In the genomic region with DNA sequence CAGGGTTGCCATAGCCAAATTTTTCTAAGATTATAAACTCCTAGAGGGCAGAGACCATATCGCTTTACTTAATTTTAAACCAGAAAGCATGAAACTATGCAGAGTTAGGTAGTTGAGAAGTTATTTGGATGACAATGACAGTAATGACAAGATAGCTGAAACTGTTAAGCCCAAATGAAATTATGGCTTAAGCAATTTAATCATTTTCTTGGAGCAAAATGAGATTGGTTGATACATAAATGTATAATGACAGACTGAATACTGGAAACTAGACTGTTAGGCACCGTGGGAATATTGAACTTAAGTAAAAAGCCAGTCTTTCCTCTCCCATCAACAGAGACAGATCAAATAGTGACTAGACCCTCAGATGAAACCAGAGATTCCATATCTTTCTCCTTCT, we compare ENCODE assay signal across 23 cellular contexts.
A peak's percentile ranks its signal among the peaks of the same experiment; 100 is the strongest.
DNase-seq lines count a peak whose midpoint lies in the region; ATAC-seq, FAIRE-seq and TF ChIP-seq lines count a peak whose summit lies in the region.
"Had no signal": no experiment of that assay in that cellular context is flagged by ENCODE, and none has a peak within 500 bp of the region (broad histone marks: within the 10 kb centered on the region; RNA-seq: fewer than 3 reads in every experiment).

No MANE protein-coding gene starts in this region.

- no peak for FAIRE-seq in HepG2 (lab: Jason Lieb, UNC)
- FAIRE-seq: A204.1, D721Med, G401.6, GM12891, GM19239 had no signal

- peaks cover 35% of the 10 kb centered on the region for H3K9me3 ChIP-seq in HepG2 (ENCODE audit: low read length)
- H3K9me3 ChIP-seq: BLaER1 treated with 17β-estradiol and CSF1 and Interleukin-3, amounts not matched to agents 10 nM and 100 nM; Caco-2 had no signal

- in situ Hi-C loops in HepG2 (cut with HindIII; ENCODE audit: extremely low pct_ligation_motif_present, low pct_unique_long_range_greater_than_20kb) = no loop called here

- POLR2A ChIA-PET in HepG2 (lab: Yijun Ruan, JAX) = no interaction called here

- H4K20me1 ChIP-seq in HepG2 (ENCODE audit: insufficient read depth, low read length) = no peaks in the 10 kb centered on the region
- H4K20me1 ChIP-seq: BLaER1 treated with 17β-estradiol and CSF1 and Interleukin-3, amounts not matched to agents 10 nM and 100 nM had no signal

- BruUV-seq in HepG2 (replicated peaks; lab: Mats Ljungman, UMichigan) = no TSS peak

- H3K27ac ChIP-seq in HepG2 (ENCODE audit: extremely low read length, insufficient read depth, low read length) = no peak overlapping the region
- H3K27ac ChIP-seq in caudate nucleus (ENCODE audit: low read depth, low read length) = no peak overlapping the region
- H3K27ac ChIP-seq: BLaER1 treated with 17β-estradiol and CSF1 and Interleukin-3, amounts not matched to agents 10 nM and 100 nM; C4-2B had no signal

- TF ChIP-seq POLR2A in HepG2 (IDR thresholded peaks at IDR 0.05; ENCODE audit: insufficient read depth in 1 of 2, low read depth in 2 of 2, low read length in 2 of 2) = no peak

- no peak overlapping the region for H3K4me3 ChIP-seq in HepG2 (replicated peaks in 1 of 3; ENCODE audit: insufficient read depth in 1 of 3, low read depth in 2 of 3, low read length in 3 of 3)
- H3K4me3 ChIP-seq: BLaER1 treated with 17β-estradiol and CSF1 and Interleukin-3, amounts not matched to agents 10 nM and 100 nM had no signal

- WGBS in HepG2 (ENCODE audit: low lambda C conversion rate) = 50% methylated on average over 2 of the region's 2 CpGs

- TF ChIP-seq EP300 in HepG2 (IDR thresholded peaks at IDR 0.05; ENCODE audit: low read depth in 2 of 2, low read length in 2 of 2) (no peak), HepG2 (CRISPR knock-in tag; IDR thresholded peaks at IDR 0.05; ENCODE audit: borderline replicate concordance) (no peak)

- peak; percentile 65 for DNase-seq in SK-N-DZ (ENCODE audit: low spot score)
- DNase-seq in mesothelial cell of epicardium (ENCODE audit: low spot score in 2 of 2, unreplicated experiment in 2 of 2) = no peak
- no peak for DNase-seq in AML-193 (lab: John Stamatoyannopoulos, UW)
- no peak for DNase-seq in HepG2 (ENCODE audit: low spot score)
- DNase-seq in caudate nucleus (lab: John Stamatoyannopoulos, UW) = no peak
- DNase-seq: 8988T; ACHN; Caco-2; Calu3; CD4-positive, alpha-beta T cell; CD8-positive, alpha-beta T cell; DMS79 treated with DMSO at 0.1 percent for 48 hours; GF-D8 had no signal

- no peaks in the 10 kb centered on the region for H3K27me3 Mint-ChIP-seq in mesothelial cell of epicardium (ENCODE audit: low read depth)
- H3K27me3 Mint-ChIP-seq: B cell; CD4-positive, alpha-beta T cell had no signal

- H3K27ac Mint-ChIP-seq in mesothelial cell of epicardium = peak overlapping the region; percentile 90
- H3K27ac Mint-ChIP-seq: B cell; CD4-positive, alpha-beta T cell; CD8-positive, alpha-beta T cell had no signal

- H3K4me1 ChIP-seq in HepG2 (ENCODE audit: insufficient read depth, low read length) = no peaks in the 10 kb centered on the region
- H3K4me1 ChIP-seq: BLaER1 treated with 17β-estradiol and CSF1 and Interleukin-3, amounts not matched to agents 10 nM and 100 nM; Caco-2 had no signal

- TF ChIP-seq CTCF in mesothelial cell of epicardium (IDR thresholded peaks at IDR 0.05; ENCODE audit: unreplicated experiment) = no peak
- no peak for TF ChIP-seq CTCF in HepG2 (CRISPR knock-in tag; IDR thresholded peaks at IDR 0.05)

- no peak overlapping the region for H3K4me2 ChIP-seq in HepG2 (ENCODE audit: low read depth, low read length)
- H3K4me2 ChIP-seq: BLaER1 treated with 17β-estradiol and CSF1 and Interleukin-3, amounts not matched to agents 10 nM and 100 nM had no signal

- peaks cover 7% of the 10 kb centered on the region for H3K36me3 Mint-ChIP-seq in mesothelial cell of epicardium
- H3K36me3 Mint-ChIP-seq: CD8-positive, alpha-beta T cell had no signal

- H3K9me3 Mint-ChIP-seq in mesothelial cell of epicardium = peaks cover 4% of the 10 kb centered on the region
- H3K9me3 Mint-ChIP-seq: CD4-positive, alpha-beta T cell; CD8-positive, alpha-beta T cell had no signal

- no peaks in the 10 kb centered on the region for H3K79me2 ChIP-seq in HepG2 (ENCODE audit: insufficient read depth, low read length)

- no peak for TF ChIP-seq RAD21 in HepG2 (CRISPR knock-in tag; IDR thresholded peaks at IDR 0.05)

- H3K27me3 ChIP-seq in HepG2 (ENCODE audit: control insufficient read depth in 1 of 2, insufficient read depth in 2 of 2, low read length in 2 of 2) = no peaks in the 10 kb centered on the region
- H3K27me3 ChIP-seq: BLaER1 treated with 17β-estradiol and CSF1 and Interleukin-3, amounts not matched to agents 10 nM and 100 nM had no signal

- intact Hi-C loops in HepG2 (cut with micrococcal nuclease; ENCODE audit: unreplicated experiment) = no loop called here

- H3K36me3 ChIP-seq in HepG2 (replicated peaks in 1 of 2; ENCODE audit: control insufficient read depth in 1 of 2, insufficient read depth in 2 of 2, low read length in 2 of 2) = no peaks in the 10 kb centered on the region
- H3K36me3 ChIP-seq: BLaER1 treated with 17β-estradiol and CSF1 and Interleukin-3, amounts not matched to agents 10 nM and 100 nM had no signal

- CTCF ChIA-PET in HepG2 (lab: Yijun Ruan, JAX; ENCODE audit: low intra/inter-chr PET ratio, low total read pairs) = no interaction called here

- H3K4me1 Mint-ChIP-seq in mesothelial cell of epicardium = peaks cover 59% of the 10 kb centered on the region
- H3K4me1 Mint-ChIP-seq: B cell had no signal

- no peak overlapping the region for H3K9ac ChIP-seq in HepG2 (ENCODE audit: insufficient read depth, low read depth, low read length)
- H3K9ac ChIP-seq: BLaER1 treated with 17β-estradiol and CSF1 and Interleukin-3, amounts not matched to agents 10 nM and 100 nM had no signal

- H2AFZ ChIP-seq in HepG2 (ENCODE audit: low read length) = no peak overlapping the region

- no peak overlapping the region for H3K4me3 Mint-ChIP-seq in mesothelial cell of epicardium
- H3K4me3 Mint-ChIP-seq: B cell; CD4-positive, alpha-beta T cell; CD8-positive, alpha-beta T cell had no signal

- no peak for ATAC-seq in SK-N-SH treated with all-trans-retinoic acid at 6 μM for 48 hours
- no peak for ATAC-seq in HG02623 (IDR thresholded peaks at IDR 0.05; ENCODE audit: unreplicated experiment)
- ATAC-seq in HepG2 = no peak
- ATAC-seq: CD8-positive, alpha-beta T cell had no signal

TF ChIP-seq in SK-N-SH treated with all-trans-retinoic acid at 6 μM for 48 hours, 23 proteins besides CTCF, POLR2A, EP300 and RAD21 (continues in another document):
- 0 out of 2 replicates have a peak, but pooled peaks have one; percentile 24 for TF ChIP-seq ZC3H10 (CRISPR knock-in tag; IDR thresholded peaks at IDR 0.05)
- TF ChIP-seq ISL1 (CRISPR knock-in tag; IDR thresholded peaks at IDR 0.05) = peak; percentile 80
- peak; percentile 47; the same call in 1 of the 2 replicates for TF ChIP-seq TCF4 (CRISPR knock-in tag; IDR thresholded peaks at IDR 0.05; ENCODE audit: borderline replicate concordance)
- TF ChIP-seq BACH2 (CRISPR knock-in tag; IDR thresholded peaks at IDR 0.05; ENCODE audit: borderline replicate concordance) = no peak
- TF ChIP-seq PPARA (CRISPR knock-in tag; IDR thresholded peaks at IDR 0.05; ENCODE audit: borderline replicate concordance) = no peak
- TF ChIP-seq SNAI2 (CRISPR knock-in tag; IDR thresholded peaks at IDR 0.05) = no peak
- TF ChIP-seq, protein P1, sequence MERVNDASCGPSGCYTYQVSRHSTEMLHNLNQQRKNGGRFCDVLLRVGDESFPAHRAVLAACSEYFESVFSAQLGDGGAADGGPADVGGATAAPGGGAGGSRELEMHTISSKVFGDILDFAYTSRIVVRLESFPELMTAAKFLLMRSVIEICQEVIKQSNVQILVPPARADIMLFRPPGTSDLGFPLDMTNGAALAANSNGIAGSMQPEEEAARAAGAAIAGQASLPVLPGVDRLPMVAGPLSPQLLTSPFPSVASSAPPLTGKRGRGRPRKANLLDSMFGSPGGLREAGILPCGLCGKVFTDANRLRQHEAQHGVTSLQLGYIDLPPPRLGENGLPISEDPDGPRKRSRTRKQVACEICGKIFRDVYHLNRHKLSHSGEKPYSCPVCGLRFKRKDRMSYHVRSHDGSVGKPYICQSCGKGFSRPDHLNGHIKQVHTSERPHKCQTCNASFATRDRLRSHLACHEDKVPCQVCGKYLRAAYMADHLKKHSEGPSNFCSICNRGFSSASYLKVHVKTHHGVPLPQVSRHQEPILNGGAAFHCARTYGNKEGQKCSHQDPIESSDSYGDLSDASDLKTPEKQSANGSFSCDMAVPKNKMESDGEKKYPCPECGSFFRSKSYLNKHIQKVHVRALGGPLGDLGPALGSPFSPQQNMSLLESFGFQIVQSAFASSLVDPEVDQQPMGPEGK (CRISPR knock-in tag; IDR thresholded peaks at IDR 0.05; ENCODE audit: borderline replicate concordance) = no peak

TF ChIP-seq in HepG2, 621 proteins besides CTCF, POLR2A, EP300 and RAD21:
- TF ChIP-seq ZNF234 (CRISPR knock-in tag; conservative IDR thresholded peaks at IDR 0.05) (no peak), FLYWCH1 (CRISPR knock-in tag; IDR thresholded peaks at IDR 0.05) (no peak), HDAC2 (CRISPR knock-in tag; IDR thresholded peaks at IDR 0.05) (no peak), HNRNPH1 (optimal IDR thresholded peaks at IDR 0.05; ENCODE audit: low read depth, low read length) (no peak), STAT5B (CRISPR knock-in tag; IDR thresholded peaks at IDR 0.05) (no peak), SMARCC2 (IDR thresholded peaks at IDR 0.05) (no peak), KDM5B (CRISPR knock-in tag; IDR thresholded peaks at IDR 0.05; ENCODE audit: borderline replicate concordance) (no peak), REXO4 (CRISPR knock-in tag; IDR thresholded peaks at IDR 0.05; ENCODE audit: borderline replicate concordance) (no peak), HNRNPUL1 (IDR thresholded peaks at IDR 0.05; ENCODE audit: low read depth, low read length) (no peak), KAT2B (IDR thresholded peaks at IDR 0.05; ENCODE audit: borderline replicate concordance, low read depth, low read length) (no peak), CENPX (CRISPR knock-in tag; IDR thresholded peaks at IDR 0.05) (no peak), GZF1 (CRISPR knock-in tag; IDR thresholded peaks at IDR 0.05) (no peak), ZNF143 (CRISPR knock-in tag; IDR thresholded peaks at IDR 0.05) (no peak), ZNF816 (CRISPR knock-in tag; IDR thresholded peaks at IDR 0.05; ENCODE audit: borderline replicate concordance) (no peak), ZNF17 (CRISPR knock-in tag; IDR thresholded peaks at IDR 0.05) (no peak)
TF ChIP-seq in HepG2: peak in this region for 0.
